ENCODE assay signal across 17 cellular contexts in the genomic region with DNA sequence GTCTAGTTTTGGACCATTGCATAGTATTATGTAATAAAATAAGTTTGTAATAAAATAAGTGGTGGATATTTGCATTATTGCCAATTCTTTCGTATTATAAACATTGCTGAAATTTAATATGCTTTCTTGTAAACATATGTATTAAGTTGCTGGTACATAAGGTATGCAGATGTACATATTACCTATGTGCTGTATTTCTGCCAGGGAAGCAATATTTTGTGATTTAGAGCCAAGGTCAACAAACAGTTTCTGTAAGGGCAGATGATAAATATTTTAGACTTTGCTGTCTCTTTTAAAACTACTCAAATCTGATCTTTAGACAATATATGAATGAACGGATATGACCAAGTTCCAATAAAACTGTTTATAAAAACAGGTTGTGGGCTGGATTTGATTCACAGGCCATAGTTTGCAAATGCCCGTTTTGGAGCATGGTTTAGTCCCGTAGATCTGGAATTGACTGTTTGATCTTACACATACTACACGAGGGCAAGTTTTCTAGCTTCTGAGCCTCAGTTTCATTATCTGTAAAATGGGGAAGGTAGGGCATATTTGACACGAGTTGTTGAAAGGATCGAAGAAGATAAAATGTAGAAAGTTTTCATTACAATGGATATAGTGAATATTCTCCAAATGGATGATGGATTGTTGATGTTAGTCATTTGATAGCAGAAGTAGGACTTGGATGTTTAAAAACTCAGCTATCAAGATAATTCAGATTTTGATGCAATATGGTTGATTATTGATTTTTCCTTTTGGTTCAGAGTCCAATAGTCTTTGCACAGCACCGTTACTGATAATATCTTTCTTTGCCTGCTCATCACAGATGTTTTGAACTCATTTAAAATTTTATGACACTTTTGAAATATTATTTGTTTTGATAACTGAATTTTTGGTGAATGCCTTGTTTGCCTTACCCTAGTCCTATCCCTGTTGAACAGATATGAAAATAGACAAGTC.
A peak's percentile ranks its signal among the peaks of the same experiment; 100 is the strongest.
DNase-seq lines count a peak whose midpoint lies in the region; ATAC-seq, FAIRE-seq and TF ChIP-seq lines count a peak whose summit lies in the region.
"Had no signal": no experiment of that assay in that cellular context is flagged by ENCODE, and none has a peak within 500 bp of the region (broad histone marks: within the 10 kb centered on the region; RNA-seq: fewer than 3 reads in every experiment).

No MANE protein-coding gene starts in this region.

- H3K27me3 ChIP-seq in Loucy (ENCODE audit: insufficient read depth, low read length, poor library complexity, severe bottlenecking): no peaks in the 10 kb centered on the region
- H3K27me3 ChIP-seq: SJCRH30 had no signal

- H3K36me3 ChIP-seq in Loucy (ENCODE audit: insufficient read depth, low read length): no peaks in the 10 kb centered on the region
- H3K36me3 ChIP-seq: SJCRH30 had no signal

- H2AFZ ChIP-seq in Loucy (ENCODE audit: low read length): no peak overlapping the region

- no peaks in the 10 kb centered on the region for H3K9me3 Mint-ChIP-seq in nephron
- H3K9me3 Mint-ChIP-seq: CD14-positive monocyte had no signal

- H3F3A ChIP-seq in Loucy (ENCODE audit: low read depth): no peaks in the 10 kb centered on the region

- no peaks in the 10 kb centered on the region for H3K36me3 Mint-ChIP-seq in nephron (ENCODE audit: low read depth)
- H3K36me3 Mint-ChIP-seq: CD14-positive monocyte had no signal

- H3K4me1 Mint-ChIP-seq in nephron: peaks cover 35% of the 10 kb centered on the region
- H3K4me1 Mint-ChIP-seq: CD14-positive monocyte had no signal

- H3K9me3 ChIP-seq in Loucy (ENCODE audit: insufficient read depth, low read depth, low read length): no peaks in the 10 kb centered on the region
- H3K9me3 ChIP-seq: SJCRH30 had no signal

- H3K9me2 ChIP-seq in Loucy (replicated peaks; ENCODE audit: low read depth, low read length): no peaks in the 10 kb centered on the region

- no peaks in the 10 kb centered on the region for H3K27me3 Mint-ChIP-seq in nephron (ENCODE audit: low read depth)

- peaks cover 34% of the 10 kb centered on the region for H3K4me1 ChIP-seq in Loucy (ENCODE audit: insufficient read depth, low read length, poor library complexity, severe bottlenecking)

- H3K4me2 ChIP-seq in Loucy (ENCODE audit: low read depth, low read length, poor library complexity, severe bottlenecking): peak overlapping the region; percentile 60

- H3K79me2 ChIP-seq in Loucy (ENCODE audit: insufficient read depth, low read length): no peaks in the 10 kb centered on the region

- peak; percentile 67 for FAIRE-seq in D721Med (lab: Jason Lieb, UNC)

- H3K27ac Mint-ChIP-seq in nephron: peak overlapping the region in 2 of 3 experiments; percentile 77 to 90
- H3K27ac Mint-ChIP-seq: CD14-positive monocyte had no signal

- H3K4me3 Mint-ChIP-seq in nephron: no peak overlapping the region
- H3K4me3 Mint-ChIP-seq: CD14-positive monocyte had no signal

- no peak for DNase-seq in D721Med (ENCODE audit: insufficient read length, low spot score)
- peak; percentile 36 for DNase-seq in glomerular endothelial cell (ENCODE audit: extremely low read depth, low read depth, low spot score)
- no peak for DNase-seq in NCI-H2107 treated with DMSO at 0.1 percent for 48 hours (lab: John Stamatoyannopoulos, UW; ENCODE audit: unreplicated experiment)
- DNase-seq in middle frontal gyrus (ENCODE audit: extremely low spot score, low spot score): no peak
- DNase-seq in NCI-H226: no peak
- DNase-seq: AML-193, NCI-H1092 treated with DMSO at 0.1 percent for 48 hours, NCI-H1436 treated with DMSO at 0.1 percent for 48 hours, NCI-H1930, NCI-H345, NCI-H526 treated with DMSO at 0.1 percent for 48 hours, OCI-M1, SJCRH30 had no signal

- H4K20me1 ChIP-seq in Loucy (ENCODE audit: insufficient read depth, low read length, poor library complexity, severe bottlenecking): no peaks in the 10 kb centered on the region

- peak overlapping the region; percentile 33 for H3K9ac ChIP-seq in Loucy (ENCODE audit: low read depth, low read length, poor library complexity, severe bottlenecking)

- H3K4me3 ChIP-seq in Loucy (ENCODE audit: low read length, poor library complexity, severe bottlenecking): peak overlapping the region; percentile 46
- H3K4me3 ChIP-seq: SJCRH30 had no signal

- no peak for ATAC-seq in HG02884 (IDR thresholded peaks at IDR 0.05; ENCODE audit: unreplicated experiment)

- TF ChIP-seq CTCF in D721Med (IDR thresholded peaks at IDR 0.05; ENCODE audit: insufficient read depth, missing control alignments) (no peak), Loucy (conservative IDR thresholded peaks at IDR 0.05; ENCODE audit: low read length) (no peak), nephron (IDR thresholded peaks at IDR 0.05; ENCODE audit: unreplicated experiment in 3 of 3) (no peak)
